Comparison of ENCODE assay signal across 1 cellular context in genomic region chr1:231528175-231529029, GRCh38.
A peak's percentile ranks its signal among the peaks of the same experiment; 100 is the strongest.
TF ChIP-seq lines count a peak whose summit lies in the region.

Gene TSNAX, plus strand, starts transcription at chr1:231528669. Its CDS starts 142 bp downstream, at chr1:231528811.

TF ChIP-seq in SK-N-SH, 30 proteins besides CTCF, POLR2A, EP300 and RAD21 (continued from another document):
- TF ChIP-seq RXRA (IDR thresholded peaks at IDR 0.05; ENCODE audit: borderline replicate concordance, low read depth) (no peak), MXI1 (IDR thresholded peaks at IDR 0.05; ENCODE audit: low read depth, low read length) (peak; percentile 71), USF2 (IDR thresholded peaks at IDR 0.05; ENCODE audit: borderline replicate concordance, low read depth, low read length) (no peak), SIN3A (IDR thresholded peaks at IDR 0.05; ENCODE audit: borderline replicate concordance, low read depth, low read length) (peak; percentile 64; the same call in 1 of the 2 replicates), FOSL2 (IDR thresholded peaks at IDR 0.05; ENCODE audit: borderline replicate concordance, low read depth) (no peak), ELF1 (IDR thresholded peaks at IDR 0.05) (peak; percentile 61), TEAD4 (IDR thresholded peaks at IDR 0.05; ENCODE audit: borderline replicate concordance, insufficient read depth) (no peak)
TF ChIP-seq in SK-N-SH: peak in this region for 10.
